7 cellular contexts compared by ENCODE assay signal in the genomic region with DNA sequence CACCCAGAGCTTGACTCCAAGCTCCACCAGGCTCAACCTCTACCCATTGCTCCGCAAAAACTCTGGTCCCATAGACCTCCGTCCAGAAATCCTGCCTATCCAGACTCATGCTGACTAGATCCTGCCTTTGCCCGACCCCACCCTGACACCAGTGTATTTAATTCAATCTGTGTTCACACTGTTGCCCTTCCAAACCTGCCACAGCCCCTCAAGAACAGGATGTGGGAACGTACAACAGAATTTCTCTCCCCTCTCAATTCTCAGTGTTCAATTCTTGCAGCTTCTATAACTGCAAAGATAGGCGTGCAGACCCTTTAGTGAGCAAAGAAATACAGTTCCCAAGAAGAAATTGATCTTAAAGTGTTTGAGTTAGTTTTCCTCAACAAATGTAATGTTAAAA.
"Had no signal": no experiment of that assay in that cellular context is flagged by ENCODE, and none has a peak within 500 bp of the region (broad histone marks: within the 10 kb centered on the region; RNA-seq: fewer than 3 reads in every experiment).

No MANE protein-coding gene starts in this region.

- DNase-seq: H9, HCEC 1CT, IMR-90, KG1 had no signal

- FAIRE-seq: H1, H54 had no signal

- ATAC-seq: GM23338 had no signal

- H3K4me3 ChIP-seq: GM23338 had no signal

- H2AFZ ChIP-seq: GM23338 had no signal

- H3K4me2 ChIP-seq: GM23338 had no signal
